ENCODE assay signal across 31 cellular contexts in genomic region chr20:23068283-23068682, GRCh38. TPM values are rescaled to one million over a fixed set of nuclear protein-coding genes. Genes with fewer than 3 reads are reported as not detected.
"Had no signal": no experiment of that assay in that cellular context is flagged by ENCODE, and none has a peak within 500 bp of the region (broad histone marks: within the 10 kb centered on the region; RNA-seq: fewer than 3 reads in every experiment).

No MANE protein-coding gene starts in this region.

- H3K27me3 ChIP-seq: MG63, Peyer's patch, SJSA1 had no signal

- ATAC-seq: PC-3 had no signal

- H3K4me2 ChIP-seq: SK-N-SH had no signal

- H3K9me2 ChIP-seq: SK-N-SH had no signal

- H3K36me3 ChIP-seq: MG63, Peyer's patch, SJSA1 had no signal

- H3K4me1 ChIP-seq: Peyer's patch had no signal

- H3K27ac ChIP-seq: Peyer's patch, SJSA1 had no signal

- H3K9me3 ChIP-seq: MG63, Peyer's patch, SJSA1, SK-N-SH had no signal

- DNase-seq: Kasumi-1, MG63, MV-4-11, NCI-H1092, NCI-H1105, NCI-H1417 treated with DMSO at 0.1 percent for 48 hours, NCI-H1436 treated with DMSO at 0.1 percent for 48 hours, NCI-H1694 treated with DMSO at 0.1 percent for 48 hours, NCI-H187 treated with DMSO at 0.1 percent for 48 hours, NCI-H2029, NCI-H2081, NCI-H2171 treated with DMSO at 0.1 percent for 48 hours, NCI-H2227 treated with DMSO at 0.1 percent for 48 hours, NCI-H345, NCI-H446 treated with DMSO at 0.1 percent for 48 hours, NCI-H510A, NCI-H524, NCI-H526, NCI-H69, NCI-H774, OCI-M1, PC-3, Peyer's patch, Right ventricle myocardium superior, RPMI8226, SHP77 treated with DMSO at 0.1 percent for 48 hours, SK-N-SH, SW 1271, T-helper 1 cell had no signal

- H3K4me3 ChIP-seq: MG63, Peyer's patch, SJSA1 had no signal

- H3K9ac ChIP-seq: SK-N-SH had no signal

RNA-seq across cellular contexts. Expression of gene CD93, which starts 17.8 kb away (rescaled TPM):
- total RNA-seq: PC-3, SJSA1 had no signal

RNA-seq across cellular contexts. Expression of gene SSTR4, which starts 33.2 kb away (rescaled TPM):
- total RNA-seq: M059J, PC-3, Peyer's patch, Right ventricle myocardium superior, SJSA1 had no signal
- polyA plus RNA-seq: SK-N-SH had no signal
